ENCODE assay signal across 8 cellular contexts in the genomic region with DNA sequence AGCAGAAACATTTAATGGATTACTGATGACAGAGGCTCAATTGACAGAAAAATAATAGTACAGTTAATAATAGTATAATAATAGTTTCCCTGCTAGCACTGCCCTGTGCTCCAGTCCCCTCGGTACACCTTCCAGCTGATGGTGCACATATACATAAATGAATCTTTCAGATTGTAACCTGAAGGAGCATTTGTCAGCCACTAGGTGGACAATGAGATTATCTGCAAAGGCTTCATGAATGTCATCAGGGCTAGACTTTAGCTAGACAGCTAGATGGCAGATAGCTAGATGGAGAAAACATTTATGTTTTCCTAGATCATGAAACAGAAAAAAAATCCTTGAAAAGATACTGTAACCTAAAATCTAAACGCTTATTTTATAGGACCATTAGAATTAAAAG.
DNase-seq lines count a peak whose midpoint lies in the region; ATAC-seq and TF ChIP-seq lines count a peak whose summit lies in the region.

No MANE protein-coding gene starts in this region.

- in situ Hi-C loops in KBM-7 (cut with MboI; ENCODE audit: low pct_unique_long_range_greater_than_20kb, low sequenced_read_pairs) = no loop called here

- TF ChIP-seq POLR2A in GM18505 (IDR thresholded peaks at IDR 0.05; ENCODE audit: borderline replicate concordance, extremely low read depth, insufficient read depth, insufficient read length) (no peak), erythroblast (IDR thresholded peaks at IDR 0.05; ENCODE audit: low read length) (no peak)

- peak; percentile 98 for ATAC-seq in GM18505 (IDR thresholded peaks at IDR 0.05; ENCODE audit: unreplicated experiment)
- ATAC-seq in GM21717 (IDR thresholded peaks at IDR 0.05; ENCODE audit: unreplicated experiment) = peak; percentile 89
- no peak for ATAC-seq in esophagus mucosa

- peak; percentile 7 for DNase-seq in KBM-7
- DNase-seq in erythroblast (lab: John Stamatoyannopoulos, UW) = peak; percentile 2 to 6
- no peak for DNase-seq in activated effector memory CD4-positive, alpha-beta T cell treated with anti-CD3 and anti-CD28 coated beads, Interleukin-2, amount 50 U/mL, for 16 hours
- no peak for DNase-seq in pons (ENCODE audit: low spot score)
- DNase-seq in stimulated activated naive CD4-positive, alpha-beta T cell (lab: John Stamatoyannopoulos, UW) = no peak

Comparison
In these comparisons a context has a peak if more than half of its experiments do, and no peak if none do; other contexts are left out.
1. DNase-seq: peak in KBM-7 (single experiment) and erythroblast (2 of 2); none in activated effector memory CD4-positive, alpha-beta T cell treated with anti-CD3 and anti-CD28 coated beads, Interleukin-2, amount 50 U/mL, for 16 hours (single experiment), pons (single experiment) and stimulated activated naive CD4-positive, alpha-beta T cell (0 of 6).